In the genomic region with DNA sequence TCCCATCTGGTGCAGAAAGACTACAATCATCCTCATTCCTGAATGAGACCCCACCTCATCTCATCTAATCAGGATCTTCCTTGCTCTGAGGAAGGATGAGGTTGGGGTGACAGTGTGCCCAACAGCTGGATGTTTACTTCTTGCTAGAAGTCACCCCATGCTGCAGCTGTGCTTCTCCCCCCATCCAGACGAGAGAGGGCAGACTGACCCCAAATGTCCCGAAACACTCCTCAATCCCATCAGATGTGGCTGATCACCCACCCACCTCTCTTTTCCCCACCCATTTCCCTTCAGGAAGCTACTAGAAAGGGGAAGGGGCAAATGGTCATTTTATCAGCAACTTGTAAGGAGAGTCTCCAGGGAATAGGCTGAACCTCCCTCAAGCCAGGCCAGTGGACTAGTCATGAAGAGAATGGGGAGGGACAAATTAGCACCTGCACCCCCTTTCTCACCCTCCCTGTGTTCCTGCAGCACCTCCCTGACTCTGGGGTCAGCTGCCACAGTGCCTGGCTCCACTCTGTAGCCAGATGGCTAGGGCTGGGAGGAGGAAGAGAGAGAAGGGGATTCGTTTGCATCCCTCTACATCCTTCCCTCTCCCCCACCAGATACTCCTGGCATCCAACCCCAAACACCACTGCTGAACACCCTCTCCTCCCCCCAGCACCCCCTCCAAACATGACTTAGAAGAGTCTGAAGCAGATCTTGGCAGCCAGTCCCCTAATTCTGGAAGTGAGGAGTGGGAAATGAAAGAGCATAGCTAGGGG, we compare ENCODE assay signal across 9 cellular contexts. TPM values are rescaled to one million over a fixed set of nuclear protein-coding genes. Genes with fewer than 3 reads are reported as not detected.
DNase-seq lines count a peak whose midpoint lies in the region; TF ChIP-seq lines count a peak whose summit lies in the region.
"Had no signal": no experiment of that assay in that cellular context is flagged by ENCODE, and none has a peak within 500 bp of the region (broad histone marks: within the 10 kb centered on the region; RNA-seq: fewer than 3 reads in every experiment).

No MANE protein-coding gene starts in this region.

- POLR2A ChIA-PET in activated CD4-positive, alpha-beta T cell treated with anti-CD3 and anti-CD28 coated beads, Interleukin-2, amount 10 ng/mL, durations not matched to agents 7 days and 5 days (lab: Charles Lee): no interaction called here

- CTCF ChIA-PET in activated CD4-positive, alpha-beta T cell treated with anti-CD3 and anti-CD28 coated beads, Interleukin-2, amount 10 ng/mL, durations not matched to agents 7 days and 5 days (lab: Charles Lee): interaction anchor here (0.6 to 1.7 kb wide), 2 partner anchors 443 to 655 kb away, joined by 3 read pairs; a partner anchor contains a TSS

- TF ChIP-seq RAD21 in liver (IDR thresholded peaks at IDR 0.05): no peak

- H3K36me3 Mint-ChIP-seq in activated CD4-positive, alpha-beta T cell treated with anti-CD3 and anti-CD28 coated beads, Interleukin-2, amount 10 ng/mL, durations not matched to agents 7 days and 5 days (ENCODE audit: low read depth): peaks cover 17% of the 10 kb centered on the region

- no peaks in the 10 kb centered on the region for H3K27me3 Mint-ChIP-seq in activated CD4-positive, alpha-beta T cell treated with anti-CD3 and anti-CD28 coated beads, Interleukin-2, amount 10 ng/mL, durations not matched to agents 7 days and 5 days

- peaks cover 0 to 8% of the 10 kb centered on the region in 2 donors for H3K36me3 ChIP-seq in adrenal gland (replicated peaks in 1 of 2)
- H3K36me3 ChIP-seq in liver (ENCODE audit: control insufficient read depth in 4 of 4, insufficient read depth in 3 of 4, low read depth in 1 of 4, low read length in 3 of 4): peaks cover 0 to 5% (median 2%) of the 10 kb centered on the region in 4 donors
- H3K36me3 ChIP-seq in thyroid gland: peaks cover 2% of the 10 kb centered on the region in 2 donors

- DNase-seq in activated CD4-positive, alpha-beta T cell treated with anti-CD3 and anti-CD28 coated beads, Interleukin-2, amount 10 ng/mL, durations not matched to agents 7 days and 5 days: no peak
- no peak for DNase-seq in activated CD4-positive, alpha-beta T cell treated with anti-CD3 and anti-CD28 coated beads, Interleukin-2, amount 50 U/mL, for 48 hours
- no peak for DNase-seq in adrenal gland
- no peak for DNase-seq in thyroid gland
- DNase-seq in cerebellar cortex (ENCODE audit: low spot score): no peak
- no peak for DNase-seq in HPDE6-E6E7 (ENCODE audit: extremely low spot score)
- no peak for DNase-seq in middle frontal gyrus (ENCODE audit: extremely low spot score, low spot score)
- DNase-seq: cortex of kidney had no signal

- TF ChIP-seq CTCF in adrenal gland (IDR thresholded peaks at IDR 0.05): no peak
- no peak for TF ChIP-seq CTCF in liver (IDR thresholded peaks at IDR 0.05; ENCODE audit: low read depth, low read length, missing input control)
- TF ChIP-seq CTCF in thyroid gland (IDR thresholded peaks at IDR 0.05): no peak

- H3K9me3 ChIP-seq in adrenal gland (replicated peaks in 1 of 3) (no peaks in the 10 kb centered on the region), liver (ENCODE audit: control insufficient read depth in 4 of 4, low read length in 3 of 4) (no peaks in the 10 kb centered on the region), thyroid gland (no peaks in the 10 kb centered on the region)

- H3K9ac ChIP-seq in liver (ENCODE audit: low read depth in 1 of 2, low read length in 2 of 2): no peak overlapping the region

- H3K4me3 ChIP-seq in adrenal gland (peak overlapping the region in 1 of 4 donors; percentile 84), liver (ENCODE audit: low read depth in 1 of 3, low read length in 3 of 3) (peak overlapping the region in 1 of 3 donors; percentile 9), thyroid gland (replicated peaks in 1 of 3) (peak overlapping the region in 1 of 3 donors; percentile 8)

- H3K27ac ChIP-seq in adrenal gland (peak overlapping the region in 3 of 5 donors; percentile 17 to 94 (median 74)), liver (ENCODE audit: low read depth in 1 of 2, low read length in 2 of 2) (peak overlapping the region; percentile 57 to 62), thyroid gland (peak overlapping the region; percentile 71 to 97 (median 75))

- intact Hi-C loops in adrenal gland (cut with DNase I): loop anchor here (5.0 to 10.0 kb wide), 3 partner anchors 36 to 118 kb away; a partner anchor contains a TSS
- intact Hi-C loops in thyroid gland (cut with DNase I): loop anchor here (10.0 kb wide), 2 partner anchors 58 to 118 kb away; no protein-coding TSS in a partner anchor

- H3K27me3 ChIP-seq in adrenal gland (no peaks in the 10 kb centered on the region), liver (ENCODE audit: control insufficient read depth in 4 of 4, insufficient read depth in 4 of 4, low read length in 3 of 4) (no peaks in the 10 kb centered on the region), thyroid gland (no peaks in the 10 kb centered on the region)

- peaks cover 75% of the 10 kb centered on the region for H3K4me1 Mint-ChIP-seq in activated CD4-positive, alpha-beta T cell treated with anti-CD3 and anti-CD28 coated beads, Interleukin-2, amount 10 ng/mL, durations not matched to agents 7 days and 5 days

- peak overlapping the region; percentile 94 for H3K4me3 Mint-ChIP-seq in activated CD4-positive, alpha-beta T cell treated with anti-CD3 and anti-CD28 coated beads, Interleukin-2, amount 10 ng/mL, durations not matched to agents 7 days and 5 days

- H3K4me1 ChIP-seq in adrenal gland (replicated peaks in 1 of 2): peaks cover 38 to 62% of the 10 kb centered on the region in 2 donors
- peaks cover 14 to 77% (median 65%) of the 10 kb centered on the region in 4 donors for H3K4me1 ChIP-seq in liver (ENCODE audit: control insufficient read depth in 4 of 4, insufficient read depth in 4 of 4, low read length in 3 of 4)
- H3K4me1 ChIP-seq in thyroid gland: peaks cover 41 to 54% of the 10 kb centered on the region in 2 donors

- H3K27ac Mint-ChIP-seq in activated CD4-positive, alpha-beta T cell treated with anti-CD3 and anti-CD28 coated beads, Interleukin-2, amount 10 ng/mL, durations not matched to agents 7 days and 5 days: peak overlapping the region; percentile 59

- no peaks in the 10 kb centered on the region for H3K9me3 Mint-ChIP-seq in activated CD4-positive, alpha-beta T cell treated with anti-CD3 and anti-CD28 coated beads, Interleukin-2, amount 10 ng/mL, durations not matched to agents 7 days and 5 days

- WGBS in adrenal gland, 4 donors: 29 to 44% (median 38%) methylated on average over 3 of the region's 3 CpGs
- WGBS in liver: 59% methylated on average over 3 of the region's 3 CpGs
- WGBS in thyroid gland, 2 donors: 51 to 72% methylated on average over 3 of the region's 3 CpGs

- no peak for TF ChIP-seq POLR2A in adrenal gland (IDR thresholded peaks at IDR 0.05)
- TF ChIP-seq POLR2A in thyroid gland (IDR thresholded peaks at IDR 0.05): no peak

TF ChIP-seq in liver, 16 proteins besides CTCF, POLR2A, EP300 and RAD21:
- TF ChIP-seq TAF1 (conservative IDR thresholded peaks at IDR 0.05) (no peak), HNF4G (IDR thresholded peaks at IDR 0.05) (no peak), JUND (IDR thresholded peaks at IDR 0.05) (no peak), FOXA1 (IDR thresholded peaks at IDR 0.05) (no peak)
- TF ChIP-seq, protein P1, sequence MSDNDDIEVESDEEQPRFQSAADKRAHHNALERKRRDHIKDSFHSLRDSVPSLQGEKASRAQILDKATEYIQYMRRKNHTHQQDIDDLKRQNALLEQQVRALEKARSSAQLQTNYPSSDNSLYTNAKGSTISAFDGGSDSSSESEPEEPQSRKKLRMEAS (IDR thresholded peaks at IDR 0.05): no peak

RNA-seq across cellular contexts. Expression of a gene that starts 2.8 kb away (rescaled TPM):
- 100 to 1,000 TPM in 1 of 2 experiments, 10 to 100 TPM in 1; 98.4 to 116 TPM for total RNA-seq in activated CD4-positive, alpha-beta T cell treated with anti-CD3 and anti-CD28 coated beads, Interleukin-2, amount 10 ng/mL, durations not matched to agents 7 days and 5 days
- total RNA-seq in adrenal gland (10 to 100 TPM; 31.4 to 96.0 (median 80.0) TPM), liver (10 to 100 TPM; 23.0 to 31.9 TPM), thyroid gland (100 to 1,000 TPM in 1 of 4 donors, 10 to 100 TPM in 3; 61.7 to 122 (median 77.6) TPM)
- polyA plus RNA-seq in adrenal gland (100 to 1,000 TPM in 1 of 3 donors, 10 to 100 TPM in 2; 21.9 to 115 (median 65.2) TPM), liver (10 to 100 TPM; 12.8 to 21.0 TPM)

RNA-seq across cellular contexts. Expression of a gene that starts 12.9 kb away (rescaled TPM):
- total RNA-seq in activated CD4-positive, alpha-beta T cell treated with anti-CD3 and anti-CD28 coated beads, Interleukin-2, amount 10 ng/mL, durations not matched to agents 7 days and 5 days: 100 to 1,000 TPM; 506 to 539 TPM
- total RNA-seq in adrenal gland: 1,000 to 10,000 TPM in 1 of 8 donors, 100 to 1,000 TPM in 7; 512 to 1,073 (median 754) TPM
- 1,000 to 10,000 TPM in 1 of 3 donors, 100 to 1,000 TPM in 2; 306 to 1,296 (median 573) TPM for polyA plus RNA-seq in adrenal gland
- 100 to 1,000 TPM; 273 to 347 TPM for total RNA-seq in liver
- 100 to 1,000 TPM; 528 to 569 TPM for polyA plus RNA-seq in liver
- total RNA-seq in thyroid gland: 100 to 1,000 TPM; 310 to 557 (median 431) TPM

RNA-seq across cellular contexts. Expression of a gene that starts 55.2 kb away (rescaled TPM):
- 100 to 1,000 TPM; 218 to 236 TPM for total RNA-seq in activated CD4-positive, alpha-beta T cell treated with anti-CD3 and anti-CD28 coated beads, Interleukin-2, amount 10 ng/mL, durations not matched to agents 7 days and 5 days
- total RNA-seq in adrenal gland (100 to 1,000 TPM in 4 of 8 donors, 10 to 100 TPM in 4; 47.3 to 171 (median 115) TPM), liver (10 to 100 TPM; 65.0 to 87.2 TPM), thyroid gland (100 to 1,000 TPM; 101 to 132 (median 124) TPM)
- polyA plus RNA-seq in adrenal gland (100 to 1,000 TPM in 1 of 3 donors, 10 to 100 TPM in 2; 49.1 to 296 (median 68.1) TPM), liver (10 to 100 TPM; 75.4 to 94.1 TPM)
